9 cellular contexts compared by ENCODE assay signal in genomic region chr13:112583592-112584277, GRCh38. TPM values are rescaled to one million over a fixed set of nuclear protein-coding genes. Genes with fewer than 3 reads are reported as not detected.
DNase-seq lines count a peak whose midpoint lies in the region; ATAC-seq, FAIRE-seq and TF ChIP-seq lines count a peak whose summit lies in the region.
"Had no signal": no experiment of that assay in that cellular context is flagged by ENCODE, and none has a peak within 500 bp of the region (broad histone marks: within the 10 kb centered on the region; RNA-seq: fewer than 3 reads in every experiment).

No MANE protein-coding gene starts in this region.

- peak overlapping the region; percentile 79 for H3K27ac ChIP-seq in OCI-LY3 (ENCODE audit: low read length)

- no peak for TF ChIP-seq CTCF in OCI-LY3 (IDR thresholded peaks at IDR 0.05; ENCODE audit: low read depth, low read length)
- no peak for TF ChIP-seq CTCF in neural crest cell (conservative IDR thresholded peaks at IDR 0.05)

- H3K27me3 Mint-ChIP-seq in neural crest cell (ENCODE audit: low read depth): no peaks in the 10 kb centered on the region

- H3K36me3 ChIP-seq in OCI-LY3 (replicated peaks; ENCODE audit: low read depth, low read length): peaks cover 20% of the 10 kb centered on the region

- H2AFZ ChIP-seq in OCI-LY3 (ENCODE audit: low read depth, low read length): no peak overlapping the region

- H3K9me3 ChIP-seq in OCI-LY3 (ENCODE audit: insufficient read depth, low read length): no peaks in the 10 kb centered on the region

- H3K9me3 Mint-ChIP-seq in neural crest cell: peaks cover 7% of the 10 kb centered on the region
- H3K9me3 Mint-ChIP-seq: immature natural killer cell had no signal

- H3K79me2 ChIP-seq in OCI-LY3 (ENCODE audit: low read length): peaks cover 100% of the 10 kb centered on the region

- no peak overlapping the region for H3K27ac Mint-ChIP-seq in neural crest cell (ENCODE audit: unreplicated experiment)

- peak overlapping the region; percentile 52 for H3K9ac ChIP-seq in OCI-LY3 (ENCODE audit: low read length)

- H3K4me1 Mint-ChIP-seq in neural crest cell: peaks cover 28% of the 10 kb centered on the region

- peak overlapping the region; percentile 79 for H3K4me2 ChIP-seq in OCI-LY3 (ENCODE audit: low read length)

- H3K4me3 Mint-ChIP-seq in neural crest cell: peak overlapping the region; percentile 6
- H3K4me3 Mint-ChIP-seq: immature natural killer cell had no signal

- H4K20me1 ChIP-seq in OCI-LY3 (ENCODE audit: insufficient read depth, low read length): peaks cover 49% of the 10 kb centered on the region

- no peak for FAIRE-seq in urothelium cell line (lab: Jason Lieb, UNC)

- no peaks in the 10 kb centered on the region for H3K27me3 ChIP-seq in OCI-LY3 (ENCODE audit: low read depth, low read length)

- peaks cover 18% of the 10 kb centered on the region for H3K36me3 Mint-ChIP-seq in neural crest cell (ENCODE audit: low read depth)

- ATAC-seq in GM18858 (IDR thresholded peaks at IDR 0.05; ENCODE audit: unreplicated experiment) (peak; percentile 40), HG02852 (IDR thresholded peaks at IDR 0.05; ENCODE audit: unreplicated experiment) (peak; percentile 23), HG03280 (IDR thresholded peaks at IDR 0.05; ENCODE audit: unreplicated experiment) (no peak)

- no peak for DNase-seq in neural crest cell (ENCODE audit: low read depth, low spot score)
- DNase-seq in urothelium cell line (ENCODE audit: low spot score): no peak
- no peak for DNase-seq in T-helper 1 cell
- no peak for DNase-seq in HCEC 1CT
- DNase-seq: immature natural killer cell had no signal

- peak overlapping the region; percentile 59 for H3K4me3 ChIP-seq in OCI-LY3 (ENCODE audit: low read length)

- peaks cover 37% of the 10 kb centered on the region for H3K4me1 ChIP-seq in OCI-LY3 (ENCODE audit: low read length)

RNA-seq across cellular contexts. Expression of gene TUBGCP3, which starts 4.2 kb away (rescaled TPM):
- 43.9 and 51.9 TPM in 2 replicates for total RNA-seq in neural crest cell
